ENCODE assay signal across 8 cellular contexts in the genomic region with DNA sequence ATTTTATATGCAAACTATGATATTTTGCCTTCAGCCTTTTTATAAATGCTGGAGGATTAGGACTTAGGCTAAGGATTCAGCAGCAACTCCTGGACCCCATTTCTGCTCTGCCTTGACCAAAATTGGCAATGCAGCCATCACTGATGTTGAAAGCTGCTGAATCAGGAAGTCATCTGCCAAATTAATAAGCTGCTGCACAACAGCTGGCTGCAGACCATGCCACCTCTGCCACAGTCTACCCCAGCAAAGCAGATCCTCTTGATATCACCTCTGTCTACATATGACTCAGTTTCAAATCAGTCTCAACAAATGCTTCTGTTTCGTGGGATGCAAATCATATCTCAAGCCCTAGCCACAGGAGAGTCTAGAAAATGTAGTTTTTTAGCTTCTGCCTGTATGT. TPM values are rescaled to one million over a fixed set of nuclear protein-coding genes. Genes with fewer than 3 reads are reported as not detected.
DNase-seq lines count a peak whose midpoint lies in the region; ATAC-seq and TF ChIP-seq lines count a peak whose summit lies in the region.

No MANE protein-coding gene starts in this region.

- H3K4me3 ChIP-seq in heart left ventricle, result no peak overlapping the region

- H3K27me3 Mint-ChIP-seq in natural killer cell (ENCODE audit: low read depth in 2 of 2), result no peaks in the 10 kb centered on the region
- H3K27me3 Mint-ChIP-seq in osteocyte (ENCODE audit: unreplicated experiment), result no peaks in the 10 kb centered on the region

- peaks cover 39 to 42% of the 10 kb centered on the region in 2 donors for H3K4me1 Mint-ChIP-seq in natural killer cell
- peaks cover 27% of the 10 kb centered on the region for H3K4me1 Mint-ChIP-seq in osteocyte (ENCODE audit: unreplicated experiment)

- H3K4me1 ChIP-seq in heart left ventricle, result peaks cover 0 to 46% (median 8%) of the 10 kb centered on the region in 12 donors

- H3K27ac Mint-ChIP-seq in natural killer cell (peak overlapping the region; percentile 87 to 93), osteocyte (ENCODE audit: unreplicated experiment) (no peak overlapping the region)

- H3K4me3 Mint-ChIP-seq in natural killer cell, result peak overlapping the region; percentile 47
- H3K4me3 Mint-ChIP-seq in osteocyte (ENCODE audit: unreplicated experiment), result no peak overlapping the region

- intact Hi-C loops in natural killer cell (cut with micrococcal nuclease), result loop anchor here (10.0 kb wide), 2 partner anchors 373 to 753 kb away; a partner anchor contains a TSS
- intact Hi-C loops in heart left ventricle (cut with DNase I), result loop anchor here in 1 of 10 donors (5.0 kb wide), 1 partner anchor 99 kb away; no protein-coding TSS in a partner anchor

- H3K27me3 ChIP-seq in heart left ventricle, result no peaks in the 10 kb centered on the region

- no peak for TF ChIP-seq POLR2A in heart left ventricle (IDR thresholded peaks at IDR 0.05)

- H3K27ac ChIP-seq in heart left ventricle, result peak overlapping the region in 1 of 12 donors; percentile 77

- WGBS in heart left ventricle, 4 donors, result 67 to 95% (median 73%) methylated on average over 1 of the region's 1 CpG

- peak; percentile 48 for ATAC-seq in GM21367 (IDR thresholded peaks at IDR 0.05; ENCODE audit: unreplicated experiment)
- peak; percentile 50 for ATAC-seq in HG03575 (IDR thresholded peaks at IDR 0.05; ENCODE audit: extremely low read depth, insufficient number of reproducible peaks, low FRiP score, unreplicated experiment)
- ATAC-seq in natural killer cell, result peak in 1 of 3 donors; percentile 6
- ATAC-seq in heart left ventricle, result no peak

- TF ChIP-seq CTCF in natural killer cell (IDR thresholded peaks at IDR 0.05) (no peak), heart left ventricle (IDR thresholded peaks at IDR 0.05) (no peak), osteocyte (IDR thresholded peaks at IDR 0.05) (no peak)

- no peaks in the 10 kb centered on the region for H3K9me3 Mint-ChIP-seq in natural killer cell
- H3K9me3 Mint-ChIP-seq in osteocyte (ENCODE audit: unreplicated experiment), result no peaks in the 10 kb centered on the region

- H3K36me3 Mint-ChIP-seq in natural killer cell, result no peaks in the 10 kb centered on the region
- H3K36me3 Mint-ChIP-seq in osteocyte (ENCODE audit: unreplicated experiment), result no peaks in the 10 kb centered on the region

- H3K9me3 ChIP-seq in heart left ventricle, result no peaks in the 10 kb centered on the region

- no peaks in the 10 kb centered on the region for H3K36me3 ChIP-seq in heart left ventricle

- DNase-seq in CD1c-positive myeloid dendritic cell (ENCODE audit: extremely low spot score) (peak; percentile 41), natural killer cell (no peak), heart left ventricle (no peak), osteocyte (ENCODE audit: extremely low spot score, unreplicated experiment) (no peak), amygdala (lab: John Stamatoyannopoulos, UW) (no peak)
- peak; percentile 67 for DNase-seq in activated CD8-positive, alpha-beta memory T cell treated with anti-CD3 and anti-CD28 coated beads, Interleukin-2, amount 50 U/mL, for 48 hours

RNA-seq across cellular contexts. Expression of a gene that starts 7.1 kb away (rescaled TPM):
- 10 to 100 TPM; 32.6 to 73.9 (median 52.7) TPM for total RNA-seq in natural killer cell
- total RNA-seq in heart left ventricle, result 10 to 100 TPM; 17.6 to 54.5 (median 29.5) TPM
- 10 to 100 TPM in 1 of 2 donors, 1 to 10 TPM in 1; 4.7 to 12.7 TPM for polyA plus RNA-seq in heart left ventricle
- 35.6 and 36.8 TPM in 2 replicates for total RNA-seq in osteocyte

Comparison
In these comparisons a context has a peak if more than half of its experiments do, and no peak if none do; other contexts are left out.
1. DNase-seq: peak in CD1c-positive myeloid dendritic cell (single experiment) and activated CD8-positive, alpha-beta memory T cell treated with anti-CD3 and anti-CD28 coated beads, Interleukin-2, amount 50 U/mL, for 48 hours (single experiment); none in natural killer cell (single experiment), heart left ventricle (0 of 5), osteocyte (single experiment) and amygdala (0 of 56).
2. ATAC-seq: peak in GM21367 (single experiment) and HG03575 (single experiment); none in heart left ventricle (0 of 4).